In genomic region chr9:127931092-127931881, GRCh38 we compare ENCODE assay signal across 6 cellular contexts. TPM values are rescaled to one million over a fixed set of nuclear protein-coding genes. Genes with fewer than 3 reads are reported as not detected.
DNase-seq lines count a peak whose midpoint lies in the region; TF ChIP-seq lines count a peak whose summit lies in the region.

No MANE protein-coding gene starts in this region.

- dilution Hi-C loops in mammary epithelial cell (cut with HindIII; ENCODE audit: low sequenced_read_pairs), result loop anchor here (10.0 kb wide), 2 partner anchors 114 to 144 kb away; no protein-coding TSS in a partner anchor

- H3K27ac Mint-ChIP-seq in activated CD4-positive, alpha-beta T cell treated with anti-CD3 and anti-CD28 coated beads, Interleukin-2, amount 10 ng/mL, durations not matched to agents 7 days and 5 days, result peak overlapping the region; percentile 68

- peak overlapping the region; percentile 88 for H3K4me2 ChIP-seq in mammary epithelial cell (ENCODE audit: insufficient read depth, low read depth, low read length)

- CTCF ChIA-PET in activated CD4-positive, alpha-beta T cell treated with anti-CD3 and anti-CD28 coated beads, Interleukin-2, amount 10 ng/mL, durations not matched to agents 7 days and 5 days (lab: Charles Lee), result interaction anchor here (1.0 to 3.1 kb wide), 4 partner anchors 10 to 197 kb away, joined by 3 to 9 read pairs (median 4); partner anchors contain the start of gene TOR2A
- CTCF ChIA-PET in mammary epithelial cell (lab: Charles Lee; ENCODE audit: low non-redundant PET), result interaction anchor here (0.6 kb wide), 1 partner anchor 118 kb away, joined by 5 read pairs; no protein-coding TSS in a partner anchor

- H3K36me3 Mint-ChIP-seq in activated CD4-positive, alpha-beta T cell treated with anti-CD3 and anti-CD28 coated beads, Interleukin-2, amount 10 ng/mL, durations not matched to agents 7 days and 5 days (ENCODE audit: low read depth), result peaks cover 17% of the 10 kb centered on the region

- POLR2A ChIA-PET in activated CD4-positive, alpha-beta T cell treated with anti-CD3 and anti-CD28 coated beads, Interleukin-2, amount 10 ng/mL, durations not matched to agents 7 days and 5 days (lab: Charles Lee), result no interaction called here

- peak overlapping the region; percentile 63 for H2AFZ ChIP-seq in mammary epithelial cell (ENCODE audit: low read depth, low read length)

- peaks cover 6% of the 10 kb centered on the region for H3K27me3 Mint-ChIP-seq in activated CD4-positive, alpha-beta T cell treated with anti-CD3 and anti-CD28 coated beads, Interleukin-2, amount 10 ng/mL, durations not matched to agents 7 days and 5 days

- intact Hi-C loops in mammary epithelial cell (cut with micrococcal nuclease), result no loop called here

- H3K79me2 ChIP-seq in mammary epithelial cell (ENCODE audit: insufficient read depth, low read length), result peaks cover 22% of the 10 kb centered on the region

- WGBS in mammary epithelial cell (ENCODE audit: low coverage, missing lambda C conversion rate), result 39% methylated on average over 15 of the region's 18 CpGs

- no peak overlapping the region for H3K9ac ChIP-seq in mammary epithelial cell (ENCODE audit: insufficient read depth, low read length)

- no peaks in the 10 kb centered on the region for H4K20me1 ChIP-seq in mammary epithelial cell (ENCODE audit: insufficient read depth, low read length)

- H3K9me3 ChIP-seq in mammary epithelial cell (replicated peaks; ENCODE audit: insufficient read depth, low read length) (no peaks in the 10 kb centered on the region), neutrophil (no peaks in the 10 kb centered on the region)

- TF ChIP-seq CTCF in mammary epithelial cell (conservative IDR thresholded peaks at IDR 0.05 in 1 of 2, IDR thresholded peaks at IDR 0.05 in 1 of 2; ENCODE audit: extremely low read depth in 1 of 2, insufficient read depth in 1 of 2, low read depth in 1 of 2, low read length in 2 of 2) (no peak), neutrophil (IDR thresholded peaks at IDR 0.05) (no peak)

- peaks cover 52% of the 10 kb centered on the region for H3K4me1 Mint-ChIP-seq in activated CD4-positive, alpha-beta T cell treated with anti-CD3 and anti-CD28 coated beads, Interleukin-2, amount 10 ng/mL, durations not matched to agents 7 days and 5 days

- peak; percentile 42 for DNase-seq in activated CD4-positive, alpha-beta T cell treated with anti-CD3 and anti-CD28 coated beads, Interleukin-2, amount 10 ng/mL, durations not matched to agents 7 days and 5 days
- DNase-seq in activated CD4-positive, alpha-beta T cell treated with anti-CD3 and anti-CD28 coated beads for 1 hour, result no peak
- peak; percentile 19 for DNase-seq in NCI-H1105 (lab: John Stamatoyannopoulos, UW)
- no peak for DNase-seq in mammary epithelial cell
- DNase-seq in activated effector memory CD4-positive, alpha-beta T cell treated with Interleukin-2 at 50 U/mL for 16 hours, result no peak

- H3K27ac ChIP-seq in mammary epithelial cell (ENCODE audit: insufficient read depth, low read depth, low read length) (peak overlapping the region; percentile 6), neutrophil (no peak overlapping the region)

- in situ Hi-C loops in mammary epithelial cell (cut with MboI; ENCODE audit: low sequenced_read_pairs in 2 of 2), result no loop called here

- H3K4me1 ChIP-seq in mammary epithelial cell (ENCODE audit: insufficient read depth, low read length) (peaks cover 36% of the 10 kb centered on the region), neutrophil (ENCODE audit: control insufficient read depth in 1 of 2, insufficient read depth in 1 of 2, low read depth in 1 of 2, low read length in 1 of 2) (peaks cover 28 to 31% of the 10 kb centered on the region in 2 experiments)

- peak overlapping the region; percentile 64 for H3K4me3 Mint-ChIP-seq in activated CD4-positive, alpha-beta T cell treated with anti-CD3 and anti-CD28 coated beads, Interleukin-2, amount 10 ng/mL, durations not matched to agents 7 days and 5 days

- H3K27me3 ChIP-seq in mammary epithelial cell (ENCODE audit: insufficient read depth, low read length) (no peaks in the 10 kb centered on the region), neutrophil (peaks cover 58% of the 10 kb centered on the region)

- H3K9me3 Mint-ChIP-seq in activated CD4-positive, alpha-beta T cell treated with anti-CD3 and anti-CD28 coated beads, Interleukin-2, amount 10 ng/mL, durations not matched to agents 7 days and 5 days, result no peaks in the 10 kb centered on the region

- no peaks in the 10 kb centered on the region for H3K36me3 ChIP-seq in mammary epithelial cell (ENCODE audit: insufficient read depth, low read length)
- H3K36me3 ChIP-seq in neutrophil, result peaks cover 3% of the 10 kb centered on the region

- H3K4me3 ChIP-seq in mammary epithelial cell (replicated peaks in 1 of 3; ENCODE audit: insufficient read depth in 1 of 3, low read depth in 2 of 3, low read length in 3 of 3) (peak overlapping the region; percentile 49 to 63 (median 59)), neutrophil (ENCODE audit: low read depth in 1 of 2, low read length in 1 of 2) (peak overlapping the region; percentile 45 to 65)

- BruUV-seq in mammary epithelial cell (replicated peaks; lab: Mats Ljungman, UMichigan), result no TSS peak

RNA-seq across cellular contexts. Expression of gene PIP5KL1, which starts 0.7 kb away (rescaled TPM):
- total RNA-seq in activated CD4-positive, alpha-beta T cell treated with anti-CD3 and anti-CD28 coated beads, Interleukin-2, amount 10 ng/mL, durations not matched to agents 7 days and 5 days, result 1 to 10 TPM; 2.5 to 4.1 TPM
- 10 to 100 TPM in 1 of 2 donors, 1 to 10 TPM in 1; 6.7 to 11.8 TPM for total RNA-seq in mammary epithelial cell
- 4.4 TPM for polyA plus RNA-seq in mammary epithelial cell
- 0.41 TPM for polyA minus RNA-seq in mammary epithelial cell

RNA-seq across cellular contexts. Expression of gene DPM2, which starts 6.4 kb away (rescaled TPM):
- 10 to 100 TPM; 79.9 to 80.4 TPM for total RNA-seq in activated CD4-positive, alpha-beta T cell treated with anti-CD3 and anti-CD28 coated beads, Interleukin-2, amount 10 ng/mL, durations not matched to agents 7 days and 5 days
- total RNA-seq in mammary epithelial cell, result 10 to 100 TPM; 10.0 to 48.7 TPM
- 45.2 TPM for polyA plus RNA-seq in mammary epithelial cell
- polyA minus RNA-seq in mammary epithelial cell, result 74.8 TPM

RNA-seq across cellular contexts. Expression of gene ST6GALNAC4, which starts 14.4 kb away (rescaled TPM):
- total RNA-seq in activated CD4-positive, alpha-beta T cell treated with anti-CD3 and anti-CD28 coated beads, Interleukin-2, amount 10 ng/mL, durations not matched to agents 7 days and 5 days, result 10 to 100 TPM; 16.8 to 22.4 TPM
- 10 to 100 TPM; 14.3 to 19.6 TPM for total RNA-seq in mammary epithelial cell
- 21.9 TPM for polyA plus RNA-seq in mammary epithelial cell
- 50.2 TPM for polyA minus RNA-seq in mammary epithelial cell

RNA-seq across cellular contexts. Expression of gene ST6GALNAC6, which starts 31.9 kb away (rescaled TPM):
- 100 to 1,000 TPM; 100 to 122 TPM for total RNA-seq in activated CD4-positive, alpha-beta T cell treated with anti-CD3 and anti-CD28 coated beads, Interleukin-2, amount 10 ng/mL, durations not matched to agents 7 days and 5 days
- total RNA-seq in mammary epithelial cell, result 10 to 100 TPM; 28.8 to 29.5 TPM
- 26.6 TPM for polyA plus RNA-seq in mammary epithelial cell
- 14.6 TPM for polyA minus RNA-seq in mammary epithelial cell

RNA-seq across cellular contexts. Expression of gene EEIG1, which starts 49.5 kb away (rescaled TPM):
- total RNA-seq in activated CD4-positive, alpha-beta T cell treated with anti-CD3 and anti-CD28 coated beads, Interleukin-2, amount 10 ng/mL, durations not matched to agents 7 days and 5 days, result 100 to 1,000 TPM; 412 to 477 TPM
- total RNA-seq in mammary epithelial cell, result 10 to 100 TPM; 23.0 to 29.3 TPM
- 17.1 TPM for polyA plus RNA-seq in mammary epithelial cell
- 11.3 TPM for polyA minus RNA-seq in mammary epithelial cell

Comparison
In these comparisons a context has a peak if more than half of its experiments do, and no peak if none do; other contexts are left out.
1. DNase-seq: peak in activated CD4-positive, alpha-beta T cell treated with anti-CD3 and anti-CD28 coated beads, Interleukin-2, amount 10 ng/mL, durations not matched to agents 7 days and 5 days (single experiment) and NCI-H1105 (single experiment); none in activated CD4-positive, alpha-beta T cell treated with anti-CD3 and anti-CD28 coated beads for 1 hour (single experiment), mammary epithelial cell (single experiment) and activated effector memory CD4-positive, alpha-beta T cell treated with Interleukin-2 at 50 U/mL for 16 hours (single experiment).